25 cellular contexts compared by ENCODE assay signal in genomic region chr22:27588273-27588672, GRCh38.
"Had no signal": no experiment of that assay in that cellular context is flagged by ENCODE, and none has a peak within 500 bp of the region (broad histone marks: within the 10 kb centered on the region; RNA-seq: fewer than 3 reads in every experiment).

No MANE protein-coding gene starts in this region.

- H3K27me3 Mint-ChIP-seq: activated CD4-positive, alpha-beta T cell treated with anti-CD3 and anti-CD28 coated beads, Interleukin-2, amount 10 ng/mL, durations not matched to agents 24 days and 14 days; activated naive CD8-positive, alpha-beta T cell treated with anti-CD3 and anti-CD28 coated beads, Interleukin-2, amount 10 ng/mL, durations not matched to agents 7 days and 5 days; stimulated activated naive CD8-positive, alpha-beta T cell treated with anti-CD3 and anti-CD28 coated beads, Interleukin-15, amount 100 ng/mL, for 72 hours had no signal

- DNase-seq: activated CD4-positive, alpha-beta T cell treated with anti-CD3 and anti-CD28 coated beads, Interleukin-2, amount 10 ng/mL, durations not matched to agents 24 days and 14 days; activated CD8-positive, alpha-beta T cell treated with anti-CD3 and anti-CD28 coated beads for 36 hours; activated naive CD4-positive, alpha-beta T cell treated with Interleukin-2 at 50 U/mL for 16 hours; activated naive CD8-positive, alpha-beta T cell treated with anti-CD3 and anti-CD28 coated beads, Interleukin-2, amount 10 ng/mL, durations not matched to agents 7 days and 5 days; activated T-cell treated with anti-CD3 and anti-CD28 coated beads, Interleukin-2, amount 50 U/mL, for 1 hour; central memory CD4-positive, alpha-beta T cell; dorsolateral prefrontal cortex; foreskin melanocyte; glutamatergic neuron; hypothalamus; islet precursor cell; midbrain; nephron progenitor cell; nucleus accumbens; psoas muscle; right cardiac atrium; stimulated activated CD4-positive, alpha-beta T cell treated with anti-CD3 and anti-CD28 coated beads, Interleukin-15, amount 100 ng/mL, for 24 hours; stimulated activated CD4-positive, alpha-beta T cell treated with anti-CD3 and anti-CD28 coated beads, Interleukin-2, amount 100 ng/mL, for 48 hours; stimulated activated naive CD8-positive, alpha-beta T cell treated with anti-CD3 and anti-CD28 coated beads, Interleukin-15, amount 100 ng/mL, for 72 hours; testis had no signal

- H3K9me3 Mint-ChIP-seq: activated CD4-positive, alpha-beta T cell treated with anti-CD3 and anti-CD28 coated beads, Interleukin-2, amount 10 ng/mL, durations not matched to agents 24 days and 14 days; activated CD8-positive, alpha-beta T cell treated with anti-CD3 and anti-CD28 coated beads for 36 hours; activated naive CD8-positive, alpha-beta T cell treated with anti-CD3 and anti-CD28 coated beads, Interleukin-2, amount 10 ng/mL, durations not matched to agents 7 days and 5 days; activated T-helper 17 cell treated with anti-CD3 and anti-CD28 coated beads, Interleukin-2, amount 50 U/mL, for 72 hours; type B pancreatic cell had no signal

- H3K36me3 Mint-ChIP-seq: activated naive CD8-positive, alpha-beta T cell treated with anti-CD3 and anti-CD28 coated beads, Interleukin-2, amount 10 ng/mL, durations not matched to agents 7 days and 5 days; brain; type B pancreatic cell had no signal

- H3K27me3 ChIP-seq: dorsolateral prefrontal cortex, testis had no signal

- H3K4me1 Mint-ChIP-seq: activated CD4-positive, alpha-beta T cell treated with anti-CD3 and anti-CD28 coated beads, Interleukin-2, amount 10 ng/mL, durations not matched to agents 24 days and 14 days; activated naive CD8-positive, alpha-beta T cell treated with anti-CD3 and anti-CD28 coated beads, Interleukin-2, amount 10 ng/mL, durations not matched to agents 7 days and 5 days; activated T-helper 17 cell treated with anti-CD3 and anti-CD28 coated beads, Interleukin-2, amount 50 U/mL, for 72 hours; stimulated activated naive CD8-positive, alpha-beta T cell treated with anti-CD3 and anti-CD28 coated beads, Interleukin-15, amount 100 ng/mL, for 72 hours had no signal

- H3K4me3 ChIP-seq: dorsolateral prefrontal cortex, psoas muscle, skin epidermis, testis had no signal

- ATAC-seq: activated CD8-positive, alpha-beta T cell treated with anti-CD3 and anti-CD28 coated beads for 36 hours; activated T-helper 17 cell treated with anti-CD3 and anti-CD28 coated beads, Interleukin-2, amount 50 U/mL, for 72 hours; psoas muscle; right cardiac atrium; stimulated activated naive CD8-positive, alpha-beta T cell treated with anti-CD3 and anti-CD28 coated beads, Interleukin-15, amount 100 ng/mL, for 72 hours had no signal

- H3K4me3 Mint-ChIP-seq: activated CD4-positive, alpha-beta T cell treated with anti-CD3 and anti-CD28 coated beads, Interleukin-2, amount 10 ng/mL, durations not matched to agents 24 days and 14 days; activated CD8-positive, alpha-beta T cell treated with anti-CD3 and anti-CD28 coated beads for 36 hours; activated naive CD8-positive, alpha-beta T cell treated with anti-CD3 and anti-CD28 coated beads, Interleukin-2, amount 10 ng/mL, durations not matched to agents 7 days and 5 days; activated T-helper 17 cell treated with anti-CD3 and anti-CD28 coated beads, Interleukin-2, amount 50 U/mL, for 72 hours; nephron progenitor cell; stimulated activated naive CD8-positive, alpha-beta T cell treated with anti-CD3 and anti-CD28 coated beads, Interleukin-15, amount 100 ng/mL, for 72 hours; type B pancreatic cell had no signal

- H3K27ac ChIP-seq: dorsolateral prefrontal cortex, psoas muscle, skin epidermis, testis had no signal

- H3K4me1 ChIP-seq: psoas muscle had no signal

- FAIRE-seq: colon had no signal

- H3K27ac Mint-ChIP-seq: activated CD4-positive, alpha-beta T cell treated with anti-CD3 and anti-CD28 coated beads, Interleukin-2, amount 10 ng/mL, durations not matched to agents 24 days and 14 days; activated CD8-positive, alpha-beta T cell treated with anti-CD3 and anti-CD28 coated beads for 36 hours; activated naive CD8-positive, alpha-beta T cell treated with anti-CD3 and anti-CD28 coated beads, Interleukin-2, amount 10 ng/mL, durations not matched to agents 7 days and 5 days; activated T-helper 17 cell treated with anti-CD3 and anti-CD28 coated beads, Interleukin-2, amount 50 U/mL, for 72 hours; nephron progenitor cell; stimulated activated naive CD8-positive, alpha-beta T cell treated with anti-CD3 and anti-CD28 coated beads, Interleukin-15, amount 100 ng/mL, for 72 hours; type B pancreatic cell had no signal

- H3K9me3 ChIP-seq: psoas muscle, testis had no signal
